In the genomic region with DNA sequence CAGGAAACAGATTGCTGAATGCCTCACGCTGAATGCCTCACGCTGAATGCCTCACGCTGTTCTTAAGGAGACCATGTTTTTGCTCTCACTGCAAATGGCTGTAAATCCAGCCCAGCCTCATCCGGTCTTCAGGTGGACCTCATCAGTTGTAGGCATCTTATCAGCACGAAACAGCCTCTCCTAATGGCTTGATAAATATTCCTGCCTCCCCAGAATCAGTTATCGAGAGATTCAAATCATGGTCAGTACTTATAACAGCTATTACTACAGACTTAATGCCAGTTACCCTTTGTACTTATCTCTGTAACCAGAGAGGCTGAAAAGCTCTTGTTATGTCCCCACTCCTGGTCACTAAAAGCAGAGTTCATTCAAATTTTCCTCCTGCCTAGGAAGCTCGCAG, we compare ENCODE assay signal across 17 cellular contexts.
"Had no signal": no experiment of that assay in that cellular context is flagged by ENCODE, and none has a peak within 500 bp of the region (broad histone marks: within the 10 kb centered on the region; RNA-seq: fewer than 3 reads in every experiment).

No MANE protein-coding gene starts in this region.

- H3K27me3 ChIP-seq: breast epithelium had no signal

- DNase-seq: activated CD4-positive, alpha-beta memory T cell treated with anti-CD3 and anti-CD28 coated beads for 36 hours; activated CD4-positive, alpha-beta T cell treated with anti-CD3 and anti-CD28 coated beads for 1 hour; activated gamma-delta T cell; activated naive CD8-positive, alpha-beta T cell treated with anti-CD3 and anti-CD28 coated beads for 36 hours; activated T-cell treated with anti-CD3 and anti-CD28 coated beads, Interleukin-2, amount 50 U/mL, for 48 hours; anterior cingulate cortex; foreskin melanocyte; head of caudate nucleus; left ventricle myocardium inferior; mesenchymal stem cell; retina; stimulated activated CD4-positive, alpha-beta T cell treated with anti-CD3 and anti-CD28 coated beads, Interleukin-15, amount 100 ng/mL, for 24 hours; stimulated activated CD4-positive, alpha-beta T cell treated with anti-CD3 and anti-CD28 coated beads, Interleukin-4, amount 100 ng/mL, for 24 hours; T-cell had no signal

- H2AFZ ChIP-seq: parathyroid adenoma had no signal

- H3K79me2 ChIP-seq: parathyroid adenoma had no signal

- H3K36me3 Mint-ChIP-seq: activated CD4-positive, alpha-beta memory T cell treated with anti-CD3 and anti-CD28 coated beads for 36 hours; activated naive CD8-positive, alpha-beta T cell treated with anti-CD3 and anti-CD28 coated beads for 36 hours; T-cell had no signal

- H3K9me3 ChIP-seq: breast epithelium, left ventricle myocardium inferior had no signal

- H3K27ac ChIP-seq: breast epithelium, left ventricle myocardium inferior, parathyroid adenoma had no signal

- H3K36me3 ChIP-seq: breast epithelium, left ventricle myocardium inferior had no signal

- H3K4me3 ChIP-seq: breast epithelium, left ventricle myocardium inferior had no signal

- H3K4me1 Mint-ChIP-seq: activated naive CD8-positive, alpha-beta T cell treated with anti-CD3 and anti-CD28 coated beads for 36 hours; T-cell had no signal

- H3K9me3 Mint-ChIP-seq: activated CD4-positive, alpha-beta memory T cell treated with anti-CD3 and anti-CD28 coated beads for 36 hours; activated naive CD8-positive, alpha-beta T cell treated with anti-CD3 and anti-CD28 coated beads for 36 hours; neural crest cell had no signal

- H3K27me3 Mint-ChIP-seq: activated CD4-positive, alpha-beta memory T cell treated with anti-CD3 and anti-CD28 coated beads for 36 hours had no signal

- H3K27ac Mint-ChIP-seq: activated CD4-positive, alpha-beta memory T cell treated with anti-CD3 and anti-CD28 coated beads for 36 hours; activated naive CD8-positive, alpha-beta T cell treated with anti-CD3 and anti-CD28 coated beads for 36 hours; T-cell had no signal

- H3K4me1 ChIP-seq: breast epithelium, left ventricle myocardium inferior, parathyroid adenoma had no signal

- H3K9ac ChIP-seq: parathyroid adenoma had no signal

- H3K4me3 Mint-ChIP-seq: activated CD4-positive, alpha-beta memory T cell treated with anti-CD3 and anti-CD28 coated beads for 36 hours; activated naive CD8-positive, alpha-beta T cell treated with anti-CD3 and anti-CD28 coated beads for 36 hours; neural crest cell; T-cell had no signal
